ENCODE assay signal across 27 cellular contexts in the genomic region with DNA sequence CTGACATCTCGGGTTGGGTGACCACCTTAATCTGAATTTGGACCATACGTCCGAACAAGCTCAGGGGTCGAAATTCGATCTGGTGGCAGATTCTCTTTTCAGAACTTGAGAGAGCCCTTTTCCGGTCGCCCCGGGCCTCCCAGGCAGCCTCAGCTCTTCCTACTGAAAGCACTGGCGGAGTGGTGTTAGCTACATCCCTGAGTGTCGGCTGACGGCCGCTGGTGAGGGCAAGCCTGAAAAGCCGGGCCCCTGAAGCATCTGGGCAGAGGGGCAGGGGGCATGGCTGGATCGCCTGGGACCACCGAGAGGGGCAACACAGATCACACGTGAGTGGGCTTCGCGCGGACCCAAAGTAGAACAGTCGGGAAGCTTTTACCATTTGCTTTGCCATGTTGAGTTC.
DNase-seq lines count a peak whose midpoint lies in the region; ATAC-seq and TF ChIP-seq lines count a peak whose summit lies in the region.
"Had no signal": no experiment of that assay in that cellular context is flagged by ENCODE, and none has a peak within 500 bp of the region (broad histone marks: within the 10 kb centered on the region; RNA-seq: fewer than 3 reads in every experiment).

No MANE protein-coding gene starts in this region.

- no peaks in the 10 kb centered on the region for H3K4me1 Mint-ChIP-seq in activated naive CD4-positive, alpha-beta T cell treated with anti-CD3 and anti-CD28 coated beads, Interleukin-2, amount 10 ng/mL, durations not matched to agents 7 days and 5 days
- H3K4me1 Mint-ChIP-seq in central memory CD8-positive, alpha-beta T cell, result no peaks in the 10 kb centered on the region
- H3K4me1 Mint-ChIP-seq in nephron, result peaks cover 48% of the 10 kb centered on the region
- peaks cover 0 to 6% (median 6%) of the 10 kb centered on the region in 4 donors for H3K4me1 Mint-ChIP-seq in CD4-positive, alpha-beta memory T cell
- H3K4me1 Mint-ChIP-seq: activated CD4-positive, alpha-beta T cell treated with anti-CD3 and anti-CD28 coated beads, Interleukin-2, amount 10 ng/mL, durations not matched to agents 7 days and 5 days had no signal

- H3K27ac Mint-ChIP-seq in activated naive CD4-positive, alpha-beta T cell treated with anti-CD3 and anti-CD28 coated beads, Interleukin-2, amount 10 ng/mL, durations not matched to agents 7 days and 5 days, result peak overlapping the region; percentile 49
- peak overlapping the region; percentile 30 for H3K27ac Mint-ChIP-seq in central memory CD8-positive, alpha-beta T cell (ENCODE audit: low read depth)
- H3K27ac Mint-ChIP-seq in nephron, result peak overlapping the region in 2 of 3 experiments; percentile 28 to 67
- H3K27ac Mint-ChIP-seq in CD4-positive, alpha-beta memory T cell, result no peak overlapping the region
- H3K27ac Mint-ChIP-seq: activated CD4-positive, alpha-beta T cell treated with anti-CD3 and anti-CD28 coated beads, Interleukin-2, amount 10 ng/mL, durations not matched to agents 7 days and 5 days; natural killer cell treated with Interleukin-12 subunit alpha and Interleukin-12 subunit beta and Interleukin-15 and Interleukin-18, amount 100 ng/mL, for 72 hours had no signal

- H3K27ac ChIP-seq in tibial artery, result peak overlapping the region; percentile 92 to 93
- no peak overlapping the region for H3K27ac ChIP-seq in CD4-positive, alpha-beta memory T cell (ENCODE audit: low read depth, low read length)
- H3K27ac ChIP-seq: A549, GM23248, parathyroid adenoma, spleen, vagina had no signal

- TF ChIP-seq CTCF in nephron (IDR thresholded peaks at IDR 0.05; ENCODE audit: unreplicated experiment in 3 of 3) (no peak), tibial artery (IDR thresholded peaks at IDR 0.05) (no peak)

- H3K4me1 ChIP-seq in tibial artery, result peaks cover 0 to 77% (median 34%) of the 10 kb centered on the region in 4 donors
- H3K4me1 ChIP-seq in CD4-positive, alpha-beta memory T cell (ENCODE audit: insufficient read depth, low read length), result no peaks in the 10 kb centered on the region
- H3K4me1 ChIP-seq: parathyroid adenoma, vagina had no signal

- no peaks in the 10 kb centered on the region for H3K27me3 ChIP-seq in tibial artery
- H3K27me3 ChIP-seq in CD4-positive, alpha-beta memory T cell (ENCODE audit: insufficient read depth, low read length), result no peaks in the 10 kb centered on the region
- H3K27me3 ChIP-seq: right atrium auricular region, spleen, vagina had no signal

- POLR2A ChIA-PET in CD4-positive, alpha-beta memory T cell (lab: Charles Lee; ENCODE audit: partially characterized antibody), result no interaction called here

- H3K4me3 Mint-ChIP-seq in activated naive CD4-positive, alpha-beta T cell treated with anti-CD3 and anti-CD28 coated beads, Interleukin-2, amount 10 ng/mL, durations not matched to agents 7 days and 5 days, result no peak overlapping the region
- H3K4me3 Mint-ChIP-seq in central memory CD8-positive, alpha-beta T cell, result no peak overlapping the region
- H3K4me3 Mint-ChIP-seq in nephron, result no peak overlapping the region
- no peak overlapping the region for H3K4me3 Mint-ChIP-seq in CD4-positive, alpha-beta memory T cell
- H3K4me3 Mint-ChIP-seq: activated CD4-positive, alpha-beta T cell treated with anti-CD3 and anti-CD28 coated beads, Interleukin-2, amount 10 ng/mL, durations not matched to agents 7 days and 5 days; CD8-positive, alpha-beta memory T cell; natural killer cell treated with Interleukin-12 subunit alpha and Interleukin-12 subunit beta and Interleukin-15 and Interleukin-18, amount 100 ng/mL, for 72 hours; T-helper 2 cell treated with Interferon-gamma antibody and Interleukin-4, amounts not matched to agents 5 μg/mL and 100 μg/mL, for 36 hours had no signal

- H3K36me3 Mint-ChIP-seq in activated naive CD4-positive, alpha-beta T cell treated with anti-CD3 and anti-CD28 coated beads, Interleukin-2, amount 10 ng/mL, durations not matched to agents 7 days and 5 days, result peaks cover 31% of the 10 kb centered on the region
- peaks cover 40% of the 10 kb centered on the region for H3K36me3 Mint-ChIP-seq in central memory CD8-positive, alpha-beta T cell (ENCODE audit: insufficient read depth)
- peaks cover 80% of the 10 kb centered on the region for H3K36me3 Mint-ChIP-seq in nephron (ENCODE audit: low read depth)
- peaks cover 33 to 61% of the 10 kb centered on the region in 2 donors for H3K36me3 Mint-ChIP-seq in CD4-positive, alpha-beta memory T cell

- H3K4me3 ChIP-seq in tibial artery, result no peak overlapping the region
- no peak overlapping the region for H3K4me3 ChIP-seq in CD4-positive, alpha-beta memory T cell (ENCODE audit: low read length in 2 of 2)
- H3K4me3 ChIP-seq: A549, GM23248, lung, mucosa of descending colon, right atrium auricular region, spleen, vagina had no signal

- CTCF ChIA-PET in activated naive CD4-positive, alpha-beta T cell treated with anti-CD3 and anti-CD28 coated beads, Interleukin-2, amount 10 ng/mL, durations not matched to agents 7 days and 5 days (lab: Charles Lee), result no interaction called here
- CTCF ChIA-PET in CD4-positive, alpha-beta memory T cell (lab: Charles Lee; ENCODE audit: partially characterized antibody), result interaction anchor here (0.6 to 1.3 kb wide), 3 partner anchors 8 to 13 kb away, joined by 3 to 5 read pairs (median 3); no protein-coding TSS in a partner anchor

- H3K9me3 ChIP-seq in tibial artery, result no peaks in the 10 kb centered on the region
- H3K9me3 ChIP-seq in CD4-positive, alpha-beta memory T cell (ENCODE audit: control insufficient read depth in 1 of 2, low read length in 2 of 2), result no peaks in the 10 kb centered on the region
- H3K9me3 ChIP-seq: A549, mucosa of descending colon, spleen, vagina had no signal

- no peak for DNase-seq in activated naive CD4-positive, alpha-beta T cell treated with anti-CD3 and anti-CD28 coated beads, Interleukin-2, amount 10 ng/mL, durations not matched to agents 7 days and 5 days
- DNase-seq in activated naive CD4-positive, alpha-beta T cell treated with anti-CD3 and anti-CD28 coated beads, Interleukin-2, amount 50 U/mL, for 16 hours, result no peak
- no peak for DNase-seq in central memory CD8-positive, alpha-beta T cell (ENCODE audit: low spot score in 2 of 2)
- DNase-seq in tibial artery (peak in 1 of 2 donors; percentile 66), DMS53 treated with DMSO at 0.1 percent for 48 hours (lab: John Stamatoyannopoulos, UW; ENCODE audit: unreplicated experiment) (no peak), NCI-H524 treated with DMSO at 0.1 percent for 48 hours (lab: John Stamatoyannopoulos, UW) (no peak)
- DNase-seq in CD4-positive, alpha-beta memory T cell, result no peak
- DNase-seq: activated CD4-positive, alpha-beta T cell treated with anti-CD3 and anti-CD28 coated beads, Interleukin-2, amount 10 ng/mL, durations not matched to agents 7 days and 5 days; cerebellar nuclear complex; GM23248; mucosa of descending colon; NCI-H2171; NCI-H526; NK-92 treated with Interleukin-12 subunit alpha and Interleukin-12 subunit beta, amount 100 ng/mL, for 24 hours; PC-3; spleen; stimulated activated CD4-positive, alpha-beta T cell treated with anti-CD3 and anti-CD28 coated beads, Interleukin-2, amount 100 ng/mL, for 48 hours had no signal

- peaks cover 42 to 57% (median 46%) of the 10 kb centered on the region in 3 donors for H3K36me3 ChIP-seq in tibial artery
- peaks cover 30% of the 10 kb centered on the region for H3K36me3 ChIP-seq in CD4-positive, alpha-beta memory T cell (ENCODE audit: insufficient read depth, low read length)

- no peaks in the 10 kb centered on the region for H3K27me3 Mint-ChIP-seq in activated naive CD4-positive, alpha-beta T cell treated with anti-CD3 and anti-CD28 coated beads, Interleukin-2, amount 10 ng/mL, durations not matched to agents 7 days and 5 days
- no peaks in the 10 kb centered on the region for H3K27me3 Mint-ChIP-seq in central memory CD8-positive, alpha-beta T cell
- no peaks in the 10 kb centered on the region for H3K27me3 Mint-ChIP-seq in nephron (ENCODE audit: low read depth)
- no peaks in the 10 kb centered on the region for H3K27me3 Mint-ChIP-seq in CD4-positive, alpha-beta memory T cell
- H3K27me3 Mint-ChIP-seq: activated CD4-positive, alpha-beta T cell treated with anti-CD3 and anti-CD28 coated beads, Interleukin-2, amount 10 ng/mL, durations not matched to agents 7 days and 5 days; CD8-positive, alpha-beta memory T cell; natural killer cell treated with Interleukin-12 subunit alpha and Interleukin-12 subunit beta and Interleukin-15 and Interleukin-18, amount 100 ng/mL, for 72 hours had no signal

- intact Hi-C loops in tibial artery (cut with DNase I; ENCODE audit: low total_unique reads), result no loop called here
- intact Hi-C loops in CD4-positive, alpha-beta memory T cell (cut with micrococcal nuclease), result no loop called here

- no peaks in the 10 kb centered on the region for H3K9me3 Mint-ChIP-seq in activated naive CD4-positive, alpha-beta T cell treated with anti-CD3 and anti-CD28 coated beads, Interleukin-2, amount 10 ng/mL, durations not matched to agents 7 days and 5 days
- H3K9me3 Mint-ChIP-seq in central memory CD8-positive, alpha-beta T cell, result no peaks in the 10 kb centered on the region
- no peaks in the 10 kb centered on the region for H3K9me3 Mint-ChIP-seq in nephron
- no peaks in the 10 kb centered on the region for H3K9me3 Mint-ChIP-seq in CD4-positive, alpha-beta memory T cell
- H3K9me3 Mint-ChIP-seq: activated CD4-positive, alpha-beta T cell treated with anti-CD3 and anti-CD28 coated beads, Interleukin-2, amount 10 ng/mL, durations not matched to agents 7 days and 5 days; CD8-positive, alpha-beta memory T cell; natural killer cell treated with Interleukin-12 subunit alpha and Interleukin-12 subunit beta and Interleukin-15 and Interleukin-18, amount 100 ng/mL, for 72 hours; T-helper 2 cell treated with Interferon-gamma antibody and Interleukin-4, amounts not matched to agents 5 μg/mL and 100 μg/mL, for 36 hours had no signal

- no peak for ATAC-seq in central memory CD8-positive, alpha-beta T cell (replicated peaks; ENCODE audit: extremely low read depth, poor library complexity, severe bottlenecking)
- ATAC-seq: mucosa of descending colon, PC-3, Right ventricle myocardium inferior had no signal

Comparison
In these comparisons a context has a peak if more than half of its experiments do, and no peak if none do; other contexts are left out.
1. H3K27ac Mint-ChIP-seq: peak in activated naive CD4-positive, alpha-beta T cell treated with anti-CD3 and anti-CD28 coated beads, Interleukin-2, amount 10 ng/mL, durations not matched to agents 7 days and 5 days (single experiment), central memory CD8-positive, alpha-beta T cell (single experiment) and nephron (2 of 3); none in CD4-positive, alpha-beta memory T cell (0 of 7).